Comparison of ENCODE assay signal across 2 cellular contexts in genomic region chr10:33036670-33037069, GRCh38.
TF ChIP-seq lines count a peak whose summit lies in the region.

No MANE protein-coding gene starts in this region.

TF ChIP-seq in IMR-90, 13 proteins besides CTCF, POLR2A, EP300 and RAD21:
- no peak for TF ChIP-seq USF2 (IDR thresholded peaks at IDR 0.05; ENCODE audit: low read depth, low read length)
- TF ChIP-seq BHLHE40 (IDR thresholded peaks at IDR 0.05; ENCODE audit: low read depth, low read length): no peak
- no peak for TF ChIP-seq NFE2L2 (IDR thresholded peaks at IDR 0.05; ENCODE audit: low read depth, low read length)
- no peak for TF ChIP-seq FOS (IDR thresholded peaks at IDR 0.05; ENCODE audit: low read depth, low read length)
- no peak for TF ChIP-seq CHD1 (IDR thresholded peaks at IDR 0.05; ENCODE audit: low read depth, low read length)
- no peak for TF ChIP-seq RFX5 (IDR thresholded peaks at IDR 0.05; ENCODE audit: low read depth, low read length)
- no peak for TF ChIP-seq MAZ (IDR thresholded peaks at IDR 0.05; ENCODE audit: borderline replicate concordance, low read depth, low read length)
- no peak for TF ChIP-seq RCOR1 (IDR thresholded peaks at IDR 0.05; ENCODE audit: insufficient replicate concordance, low read length)
- TF ChIP-seq SMC3 (IDR thresholded peaks at IDR 0.05; ENCODE audit: low read depth, low read length): no peak
- no peak for TF ChIP-seq MXI1 (IDR thresholded peaks at IDR 0.05; ENCODE audit: borderline replicate concordance, low read depth, low read length)
- TF ChIP-seq, protein P1, sequence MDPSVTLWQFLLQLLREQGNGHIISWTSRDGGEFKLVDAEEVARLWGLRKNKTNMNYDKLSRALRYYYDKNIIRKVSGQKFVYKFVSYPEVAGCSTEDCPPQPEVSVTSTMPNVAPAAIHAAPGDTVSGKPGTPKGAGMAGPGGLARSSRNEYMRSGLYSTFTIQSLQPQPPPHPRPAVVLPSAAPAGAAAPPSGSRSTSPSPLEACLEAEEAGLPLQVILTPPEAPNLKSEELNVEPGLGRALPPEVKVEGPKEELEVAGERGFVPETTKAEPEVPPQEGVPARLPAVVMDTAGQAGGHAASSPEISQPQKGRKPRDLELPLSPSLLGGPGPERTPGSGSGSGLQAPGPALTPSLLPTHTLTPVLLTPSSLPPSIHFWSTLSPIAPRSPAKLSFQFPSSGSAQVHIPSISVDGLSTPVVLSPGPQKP (IDR thresholded peaks at IDR 0.05; ENCODE audit: borderline replicate concordance, low read depth, low read length): no peak
- TF ChIP-seq CEBPB (IDR thresholded peaks at IDR 0.05; ENCODE audit: low read depth, low read length): no peak
- TF ChIP-seq MAFK (IDR thresholded peaks at IDR 0.05; ENCODE audit: low read depth, low read length): no peak

TF ChIP-seq in H1, 55 proteins besides CTCF, POLR2A, EP300 and RAD21:
- no peak for TF ChIP-seq CTBP2 (IDR thresholded peaks at IDR 0.05; ENCODE audit: borderline replicate concordance, insufficient read depth, insufficient read length, low read length)
